Comparison of ENCODE assay signal across 8 cellular contexts in genomic region chr11:126355926-126356897, GRCh38.
A peak's percentile ranks its signal among the peaks of the same experiment; 100 is the strongest.
DNase-seq lines count a peak whose midpoint lies in the region; ATAC-seq and TF ChIP-seq lines count a peak whose summit lies in the region.

No MANE protein-coding gene starts in this region.

- DNase-seq in C1 segment of cervical spinal cord (lab: John Stamatoyannopoulos, UW) (peak in 13 of 14 donors; percentile 29 to 82 (median 58)), foreskin melanocyte (peak; percentile 82), nephron progenitor cell (no peak), NCI-H510A treated with DMSO at 0.1 percent for 48 hours (lab: John Stamatoyannopoulos, UW) (no peak), NCI-H187 treated with DMSO at 0.1 percent for 48 hours (lab: John Stamatoyannopoulos, UW) (no peak)
- DNase-seq in activated T-cell treated with anti-CD3 and anti-CD28 coated beads, Interleukin-2, amount 50 U/mL, for 24 hours: peak; percentile 47

- H3K9me3 ChIP-seq in HUES48 (ENCODE audit: control insufficient read depth, insufficient read depth, low read length): no peaks in the 10 kb centered on the region

- no peaks in the 10 kb centered on the region for H3K9me3 Mint-ChIP-seq in activated T-cell treated with anti-CD3 and anti-CD28 coated beads, Interleukin-2, amount 50 U/mL, for 24 hours
- H3K9me3 Mint-ChIP-seq in nephron progenitor cell: no peaks in the 10 kb centered on the region

- H3K27ac ChIP-seq in HUES48 (ENCODE audit: low read depth, low read length): no peak overlapping the region

- peak overlapping the region; percentile 80 for H3K4me3 Mint-ChIP-seq in activated T-cell treated with anti-CD3 and anti-CD28 coated beads, Interleukin-2, amount 50 U/mL, for 24 hours
- H3K4me3 Mint-ChIP-seq in nephron progenitor cell: peak overlapping the region; percentile 78

- no peak for TF ChIP-seq CTCF in nephron progenitor cell (IDR thresholded peaks at IDR 0.05)

- no peak overlapping the region; the same call in 1 of the 2 replicates for H3K9ac ChIP-seq in HUES48 (ENCODE audit: low read depth, low read length)

- peak overlapping the region; percentile 99 for H3K4me3 ChIP-seq in HUES48 (ENCODE audit: low read depth, low read length)

- peaks cover 21% of the 10 kb centered on the region for H3K4me1 ChIP-seq in HUES48 (ENCODE audit: control insufficient read depth, insufficient read depth, low read length)

- peak overlapping the region; percentile 66 for H3K27ac Mint-ChIP-seq in activated T-cell treated with anti-CD3 and anti-CD28 coated beads, Interleukin-2, amount 50 U/mL, for 24 hours
- H3K27ac Mint-ChIP-seq in nephron progenitor cell: no peak overlapping the region

- H3K36me3 Mint-ChIP-seq in activated T-cell treated with anti-CD3 and anti-CD28 coated beads, Interleukin-2, amount 50 U/mL, for 24 hours (ENCODE audit: low read depth): peaks cover 23% of the 10 kb centered on the region
- H3K36me3 Mint-ChIP-seq in nephron progenitor cell (ENCODE audit: low read depth): peaks cover under 1% of the 10 kb centered on the region

- peak; percentile 4 for ATAC-seq in GM19438 (IDR thresholded peaks at IDR 0.05; ENCODE audit: low read depth, unreplicated experiment)

- H3K27me3 ChIP-seq in HUES48 (ENCODE audit: control insufficient read depth, insufficient read depth, low read length): no peaks in the 10 kb centered on the region

- peaks cover 36% of the 10 kb centered on the region for H3K4me1 Mint-ChIP-seq in activated T-cell treated with anti-CD3 and anti-CD28 coated beads, Interleukin-2, amount 50 U/mL, for 24 hours (ENCODE audit: low read depth)
- H3K4me1 Mint-ChIP-seq in nephron progenitor cell: peaks cover 77% of the 10 kb centered on the region

- H3K27me3 Mint-ChIP-seq in activated T-cell treated with anti-CD3 and anti-CD28 coated beads, Interleukin-2, amount 50 U/mL, for 24 hours: no peaks in the 10 kb centered on the region
- peaks cover 3% of the 10 kb centered on the region for H3K27me3 Mint-ChIP-seq in nephron progenitor cell (ENCODE audit: low read depth, poor library complexity)

- H3K36me3 ChIP-seq in HUES48 (ENCODE audit: control insufficient read depth, insufficient read depth, low read length): peaks cover 6% of the 10 kb centered on the region; the same call in 1 of the 2 replicates

Comparison
In these comparisons a context has a peak if more than half of its experiments do, and no peak if none do; other contexts are left out.
1. DNase-seq: peak in C1 segment of cervical spinal cord (13 of 14), activated T-cell treated with anti-CD3 and anti-CD28 coated beads, Interleukin-2, amount 50 U/mL, for 24 hours (single experiment) and foreskin melanocyte (single experiment); none in nephron progenitor cell (single experiment), NCI-H510A treated with DMSO at 0.1 percent for 48 hours (single experiment) and NCI-H187 treated with DMSO at 0.1 percent for 48 hours (single experiment).